Comparison of ENCODE assay signal across 8 cellular contexts in genomic region chr11:118895093-118896039, GRCh38. TPM values are rescaled to one million over a fixed set of nuclear protein-coding genes. Genes with fewer than 3 reads are reported as not detected.
DNase-seq lines count a peak whose midpoint lies in the region; ATAC-seq lines count a peak whose summit lies in the region.

No MANE protein-coding gene starts in this region.

- ATAC-seq in HG02763 (IDR thresholded peaks at IDR 0.05; ENCODE audit: unreplicated experiment) (peak; percentile 51), left lobe of liver (no peak), HG03025 (IDR thresholded peaks at IDR 0.05; ENCODE audit: low FRiP score, unreplicated experiment) (no peak)

- DNase-seq in DMS53 (lab: John Stamatoyannopoulos, UW) = peak; percentile 84
- peak; percentile 65 to 66 for DNase-seq in activated CD4-positive, alpha-beta T cell treated with anti-CD3 and anti-CD28 coated beads, Interleukin-2, amount 50 U/mL, for 4 hours
- DNase-seq in left lobe of liver (ENCODE audit: low spot score) = peak; percentile 47
- no peak for DNase-seq in hepatic stellate cell (ENCODE audit: low spot score)
- no peak for DNase-seq in NCI-H526 treated with DMSO at 0.1 percent for 48 hours (lab: John Stamatoyannopoulos, UW)
- DNase-seq in DMS79 treated with DMSO at 0.1 percent for 48 hours (lab: John Stamatoyannopoulos, UW) = no peak

RNA-seq across cellular contexts. Expression of gene CXCR5, which starts 11.7 kb away (rescaled TPM):
- 0.08 TPM for total RNA-seq in left lobe of liver

RNA-seq across cellular contexts. Expression of gene BCL9L, which starts 30.4 kb away (rescaled TPM):
- total RNA-seq in left lobe of liver = 24.7 TPM

Comparison
In these comparisons a context has a peak if more than half of its experiments do, and no peak if none do; other contexts are left out.
1. DNase-seq: peak in DMS53 (single experiment), activated CD4-positive, alpha-beta T cell treated with anti-CD3 and anti-CD28 coated beads, Interleukin-2, amount 50 U/mL, for 4 hours (2 of 2) and left lobe of liver (single experiment); none in hepatic stellate cell (single experiment), NCI-H526 treated with DMSO at 0.1 percent for 48 hours (single experiment) and DMS79 treated with DMSO at 0.1 percent for 48 hours (single experiment).